In the genomic region with DNA sequence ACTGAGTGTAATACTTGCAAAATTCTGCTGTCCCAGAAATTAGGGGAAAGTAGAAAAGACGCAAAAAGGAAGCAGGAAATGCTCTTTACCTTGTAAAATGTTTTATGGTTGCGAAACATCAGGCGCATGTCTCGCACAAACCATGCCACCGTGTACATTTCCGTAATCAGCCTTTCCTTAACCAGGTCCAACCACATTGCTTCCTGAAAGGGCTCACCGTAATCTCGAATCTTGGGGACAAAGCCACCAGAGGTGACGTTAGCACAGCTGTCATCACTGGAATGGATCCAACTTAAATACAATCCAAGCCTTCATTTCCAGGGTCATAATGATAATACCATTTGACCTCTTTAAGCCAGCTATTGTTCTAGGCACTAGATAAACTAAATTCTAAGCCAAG, we compare ENCODE assay signal across 10 cellular contexts. TPM values are rescaled to one million over a fixed set of nuclear protein-coding genes. Genes with fewer than 3 reads are reported as not detected.
DNase-seq lines count a peak whose midpoint lies in the region; ATAC-seq and TF ChIP-seq lines count a peak whose summit lies in the region.
"Had no signal": no experiment of that assay in that cellular context is flagged by ENCODE, and none has a peak within 500 bp of the region (broad histone marks: within the 10 kb centered on the region; RNA-seq: fewer than 3 reads in every experiment).

No MANE protein-coding gene starts in this region.

- TF ChIP-seq CTCF in heart right ventricle (IDR thresholded peaks at IDR 0.05), result no peak

- peak overlapping the region; percentile 57 for H3K4me3 Mint-ChIP-seq in T-helper 17 cell
- H3K4me3 Mint-ChIP-seq: B cell had no signal

- peaks cover 8% of the 10 kb centered on the region for H3K36me3 Mint-ChIP-seq in T-helper 17 cell (ENCODE audit: low read depth)

- H3K4me1 Mint-ChIP-seq in T-helper 17 cell, result peaks cover 8% of the 10 kb centered on the region
- H3K4me1 Mint-ChIP-seq: B cell had no signal

- ATAC-seq in heart right ventricle (peak; percentile 50 to 93 (median 78)), T-helper 17 cell (peak; percentile 58), left lobe of liver (peak; percentile 44), HG03354 (IDR thresholded peaks at IDR 0.05; ENCODE audit: poor library complexity, severe bottlenecking, unreplicated experiment) (no peak)

- H3K36me3 ChIP-seq in heart right ventricle, result peaks cover 0 to 93% (median 9%) of the 10 kb centered on the region in 9 donors

- H3K27me3 ChIP-seq in heart right ventricle, result no peaks in the 10 kb centered on the region

- no peaks in the 10 kb centered on the region for H3K9me3 ChIP-seq in heart right ventricle
- no peaks in the 10 kb centered on the region for H3K9me3 ChIP-seq in T-helper 17 cell (ENCODE audit: control insufficient read depth, low read length, poor library complexity, severe bottlenecking)

- DNase-seq in heart right ventricle (peak in 1 of 2 donors; percentile 43), cardiac septum (ENCODE audit: low spot score) (no peak), T-helper 17 cell (no peak), left lobe of liver (ENCODE audit: low spot score) (peak; percentile 15), inferior parietal cortex (ENCODE audit: extremely low spot score) (no peak), DMS114 treated with DMSO at 0.1 percent for 48 hours (lab: John Stamatoyannopoulos, UW; ENCODE audit: unreplicated experiment) (no peak), COLO829 (ENCODE audit: low spot score) (no peak)
- DNase-seq: NK-92 treated with Interleukin-12 subunit alpha and Interleukin-12 subunit beta, amount 100 ng/mL, for 24 hours had no signal

- H3K4me3 ChIP-seq in heart right ventricle, result peak overlapping the region in 2 of 10 donors; percentile 13 to 18

- intact Hi-C loops in heart right ventricle (cut with DNase I) (no loop called here), cardiac septum (cut with DNase I) (no loop called here)

- H3K4me1 ChIP-seq in heart right ventricle, result peaks cover 0 to 15% (median 12%) of the 10 kb centered on the region in 9 donors

- WGBS in heart right ventricle, 2 donors, result 45 to 65% methylated on average over 9 of the region's 9 CpGs

- no peaks in the 10 kb centered on the region for H3K27me3 Mint-ChIP-seq in T-helper 17 cell
- H3K27me3 Mint-ChIP-seq: B cell had no signal

- peak overlapping the region in 9 of 10 donors; percentile 30 to 81 (median 63) for H3K27ac ChIP-seq in heart right ventricle

- H3K27ac Mint-ChIP-seq in T-helper 17 cell, result peak overlapping the region; percentile 27

RNA-seq across cellular contexts. Expression of a gene that starts 49.3 kb away (rescaled TPM):
- 10 to 100 TPM in 6 of 10 donors, 1 to 10 TPM in 4; 7.6 to 38.6 (median 10.4) TPM for total RNA-seq in heart right ventricle
- 10 to 100 TPM in 1 of 2 donors, 1 to 10 TPM in 1; 5.6 to 11.3 TPM for polyA plus RNA-seq in heart right ventricle
- 10.0 TPM for total RNA-seq in cardiac septum
- 10 to 100 TPM; 72.5 to 77.1 TPM for total RNA-seq in T-helper 17 cell
- total RNA-seq in left lobe of liver, result 6.0 TPM

RNA-seq across cellular contexts. Expression of a gene that starts 55.0 kb away (rescaled TPM):
- total RNA-seq in heart right ventricle (1 to 10 TPM in 3 of 10 donors, under 1 TPM in 5, not detected in 2; 0.09 to 3.3 (median 0.66) TPM), cardiac septum (0.57 TPM), T-helper 17 cell (10 to 100 TPM; 67.2 to 68.2 TPM), left lobe of liver (1.2 TPM)
- polyA plus RNA-seq in heart right ventricle, result under 1 TPM; 0.17 to 0.51 TPM

Comparison
In these comparisons a context has a peak if more than half of its experiments do, and no peak if none do; other contexts are left out.
1. RNA of a gene that starts 55.0 kb away (total RNA-seq): 67.2 to 68.2 TPM in T-helper 17 cell; 1.2 TPM in left lobe of liver (single experiment), 0.09 to 3.3 TPM in heart right ventricle and 0.57 TPM in cardiac septum (single experiment); every median in the first group is over 10 times any median in the second.